Comparison of ENCODE assay signal across 1 cellular context in the genomic region with DNA sequence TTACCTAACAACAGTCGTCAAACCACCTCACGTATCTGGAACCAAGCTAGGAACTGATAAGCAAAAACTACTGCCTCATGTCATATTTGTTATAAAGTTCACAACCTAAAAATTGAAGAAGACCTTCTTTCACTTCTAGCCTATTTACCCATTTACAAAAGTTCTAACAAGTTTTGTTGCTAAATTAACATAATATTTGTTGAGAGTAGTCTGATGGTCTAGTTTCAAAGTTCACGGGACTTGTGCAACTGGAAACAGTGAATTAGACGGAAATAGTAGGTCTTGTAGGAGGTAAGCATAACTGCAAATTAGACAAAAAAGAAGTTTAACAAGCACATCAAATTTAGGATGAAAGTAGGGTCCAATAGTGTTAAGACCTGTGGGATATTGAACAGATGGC.
A peak's percentile ranks its signal among the peaks of the same experiment; 100 is the strongest.
TF ChIP-seq lines count a peak whose summit lies in the region.

No MANE protein-coding gene starts in this region.

TF ChIP-seq in liver, 16 proteins besides CTCF, POLR2A, EP300 and RAD21 (continued from another document):
- TF ChIP-seq, protein P1, sequence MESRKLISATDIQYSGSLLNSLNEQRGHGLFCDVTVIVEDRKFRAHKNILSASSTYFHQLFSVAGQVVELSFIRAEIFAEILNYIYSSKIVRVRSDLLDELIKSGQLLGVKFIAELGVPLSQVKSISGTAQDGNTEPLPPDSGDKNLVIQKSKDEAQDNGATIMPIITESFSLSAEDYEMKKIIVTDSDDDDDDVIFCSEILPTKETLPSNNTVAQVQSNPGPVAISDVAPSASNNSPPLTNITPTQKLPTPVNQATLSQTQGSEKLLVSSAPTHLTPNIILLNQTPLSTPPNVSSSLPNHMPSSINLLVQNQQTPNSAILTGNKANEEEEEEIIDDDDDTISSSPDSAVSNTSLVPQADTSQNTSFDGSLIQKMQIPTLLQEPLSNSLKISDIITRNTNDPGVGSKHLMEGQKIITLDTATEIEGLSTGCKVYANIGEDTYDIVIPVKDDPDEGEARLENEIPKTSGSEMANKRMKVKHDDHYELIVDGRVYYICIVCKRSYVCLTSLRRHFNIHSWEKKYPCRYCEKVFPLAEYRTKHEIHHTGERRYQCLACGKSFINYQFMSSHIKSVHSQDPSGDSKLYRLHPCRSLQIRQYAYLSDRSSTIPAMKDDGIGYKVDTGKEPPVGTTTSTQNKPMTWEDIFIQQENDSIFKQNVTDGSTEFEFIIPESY (IDR thresholded peaks at IDR 0.05), result no peak
- TF ChIP-seq FOXA1 (IDR thresholded peaks at IDR 0.05), result no peak
- TF ChIP-seq NR2F2 (IDR thresholded peaks at IDR 0.05), result no peak
- peak; percentile 80 for TF ChIP-seq SP1 (IDR thresholded peaks at IDR 0.05)
- TF ChIP-seq GABPA (IDR thresholded peaks at IDR 0.05 in 1 of 2, conservative IDR thresholded peaks at IDR 0.05 in 1 of 2), result no peak
